ENCODE assay signal across 8 cellular contexts in genomic region chr19:37932985-37933953, GRCh38. TPM values are rescaled to one million over a fixed set of nuclear protein-coding genes. Genes with fewer than 3 reads are reported as not detected.
DNase-seq lines count a peak whose midpoint lies in the region; ATAC-seq and TF ChIP-seq lines count a peak whose summit lies in the region.

No MANE protein-coding gene starts in this region.

- H3K27me3 Mint-ChIP-seq in Calu3 (ENCODE audit: unreplicated experiment) = no peaks in the 10 kb centered on the region
- H3K27me3 Mint-ChIP-seq in activated CD8-positive, alpha-beta memory T cell treated with anti-CD3 and anti-CD28 coated beads, Interleukin-2, amount 10 ng/mL, durations not matched to agents 7 days and 5 days = no peaks in the 10 kb centered on the region
- no peaks in the 10 kb centered on the region for H3K27me3 Mint-ChIP-seq in activated T-helper 1 cell treated with anti-CD3 and anti-CD28 coated beads, Interleukin-12 subunit alpha, Interleukin-12 subunit beta, Interleukin-2, Interleukin-4 antibody, amounts not matched to agents 30 ng/mL and 10 ng/mL and 1 ng/mL, durations not matched to agents 14 hours and 24 hours and 36 hours (ENCODE audit: insufficient read depth)
- H3K27me3 Mint-ChIP-seq in activated naive CD4-positive, alpha-beta T cell treated with anti-CD3 and anti-CD28 coated beads, Interleukin-2, amount 10 ng/mL, durations not matched to agents 7 days and 5 days = no peaks in the 10 kb centered on the region

- dilution Hi-C loops in mammary epithelial cell (cut with HindIII; ENCODE audit: low sequenced_read_pairs) = loop anchor here (5.0 kb wide), 1 partner anchor 44 kb away; no protein-coding TSS in a partner anchor

- CTCF ChIA-PET in Calu3 (lab: Charles Lee) = interaction anchor here (0.6 to 4.1 kb wide), 9 partner anchors 9 to 160 kb away, joined by 3 to 40 read pairs (median 4); partner anchors contain the start of genes SIPA1L3 and WDR87
- CTCF ChIA-PET in mammary epithelial cell (lab: Charles Lee; ENCODE audit: low non-redundant PET) = interaction anchor here (0.5 kb wide), 1 partner anchor 270 kb away, joined by 7 read pairs; no protein-coding TSS in a partner anchor
- CTCF ChIA-PET in activated CD8-positive, alpha-beta memory T cell treated with anti-CD3 and anti-CD28 coated beads, Interleukin-2, amount 10 ng/mL, durations not matched to agents 7 days and 5 days (lab: Charles Lee) = interaction anchor here (0.6 kb wide), 1 partner anchor 1558 kb away, joined by 4 read pairs; no protein-coding TSS in a partner anchor
- CTCF ChIA-PET in activated naive CD4-positive, alpha-beta T cell treated with anti-CD3 and anti-CD28 coated beads, Interleukin-2, amount 10 ng/mL, durations not matched to agents 7 days and 5 days (lab: Charles Lee) = no interaction called here

- H3K27ac ChIP-seq in mammary epithelial cell (ENCODE audit: insufficient read depth, low read depth, low read length) = peak overlapping the region; percentile 72
- H3K27ac ChIP-seq in muscle layer of duodenum (ENCODE audit: low read length) = peak overlapping the region; percentile 72

- H2AFZ ChIP-seq in mammary epithelial cell (ENCODE audit: low read depth, low read length) = peak overlapping the region; percentile 57

- H3K79me2 ChIP-seq in mammary epithelial cell (ENCODE audit: insufficient read depth, low read length) = peaks cover 73% of the 10 kb centered on the region

- peak overlapping the region; percentile 67 for H3K4me2 ChIP-seq in mammary epithelial cell (ENCODE audit: insufficient read depth, low read depth, low read length)

- intact Hi-C loops in Calu3 (cut with micrococcal nuclease; ENCODE audit: unreplicated experiment) = loop anchor here (2.0 kb wide), 1 partner anchor 26 kb away; the partner anchor contains the start of genes SIPA1L3 and WDR87
- intact Hi-C loops in mammary epithelial cell (cut with micrococcal nuclease) = loop anchor here (2.0 to 5.0 kb wide), 3 partner anchors 26 to 58 kb away; partner anchors contain the start of genes SIPA1L3 and WDR87
- intact Hi-C loops in activated T-helper 1 cell treated with anti-CD3 and anti-CD28 coated beads, Interleukin-12 subunit alpha, Interleukin-12 subunit beta, Interleukin-2, Interleukin-4 antibody, amounts not matched to agents 30 ng/mL and 10 ng/mL and 1 ng/mL, durations not matched to agents 14 hours and 24 hours and 36 hours (cut with micrococcal nuclease) = no loop called here

- H3K4me1 Mint-ChIP-seq in Calu3 (ENCODE audit: low read depth, unreplicated experiment) = peaks cover 71% of the 10 kb centered on the region
- no peaks in the 10 kb centered on the region for H3K4me1 Mint-ChIP-seq in activated CD8-positive, alpha-beta memory T cell treated with anti-CD3 and anti-CD28 coated beads, Interleukin-2, amount 10 ng/mL, durations not matched to agents 7 days and 5 days
- no peaks in the 10 kb centered on the region for H3K4me1 Mint-ChIP-seq in activated T-helper 1 cell treated with anti-CD3 and anti-CD28 coated beads, Interleukin-12 subunit alpha, Interleukin-12 subunit beta, Interleukin-2, Interleukin-4 antibody, amounts not matched to agents 30 ng/mL and 10 ng/mL and 1 ng/mL, durations not matched to agents 14 hours and 24 hours and 36 hours (ENCODE audit: low read depth)
- H3K4me1 Mint-ChIP-seq in activated naive CD4-positive, alpha-beta T cell treated with anti-CD3 and anti-CD28 coated beads, Interleukin-2, amount 10 ng/mL, durations not matched to agents 7 days and 5 days = peaks cover 3% of the 10 kb centered on the region

- peak overlapping the region; percentile 91 for H3K27ac Mint-ChIP-seq in Calu3 (ENCODE audit: unreplicated experiment)
- H3K27ac Mint-ChIP-seq in activated CD8-positive, alpha-beta memory T cell treated with anti-CD3 and anti-CD28 coated beads, Interleukin-2, amount 10 ng/mL, durations not matched to agents 7 days and 5 days = no peak overlapping the region
- H3K27ac Mint-ChIP-seq in activated T-helper 1 cell treated with anti-CD3 and anti-CD28 coated beads, Interleukin-12 subunit alpha, Interleukin-12 subunit beta, Interleukin-2, Interleukin-4 antibody, amounts not matched to agents 30 ng/mL and 10 ng/mL and 1 ng/mL, durations not matched to agents 14 hours and 24 hours and 36 hours = no peak overlapping the region
- H3K27ac Mint-ChIP-seq in activated naive CD4-positive, alpha-beta T cell treated with anti-CD3 and anti-CD28 coated beads, Interleukin-2, amount 10 ng/mL, durations not matched to agents 7 days and 5 days = no peak overlapping the region

- H3K36me3 ChIP-seq in mammary epithelial cell (ENCODE audit: insufficient read depth, low read length) (no peaks in the 10 kb centered on the region), muscle layer of duodenum (ENCODE audit: control insufficient read depth in 1 of 2, insufficient read depth in 2 of 2, low read length in 2 of 2) (peaks cover 0 to 8% of the 10 kb centered on the region in 2 donors)

- H3K4me1 ChIP-seq in mammary epithelial cell (ENCODE audit: insufficient read depth, low read length) (peaks cover 48% of the 10 kb centered on the region), muscle layer of duodenum (ENCODE audit: control insufficient read depth in 1 of 2, insufficient read depth in 2 of 2, low read length in 2 of 2) (peaks cover 8 to 10% of the 10 kb centered on the region in 2 donors)

- in situ Hi-C loops in mammary epithelial cell (cut with MboI; ENCODE audit: low sequenced_read_pairs in 2 of 2) = no loop called here

- no peaks in the 10 kb centered on the region for H4K20me1 ChIP-seq in mammary epithelial cell (ENCODE audit: insufficient read depth, low read length)

- no peak for ATAC-seq in HG02610 (IDR thresholded peaks at IDR 0.05; ENCODE audit: unreplicated experiment)
- ATAC-seq in activated CD8-positive, alpha-beta memory T cell treated with anti-CD3 and anti-CD28 coated beads, Interleukin-2, amount 10 ng/mL, durations not matched to agents 7 days and 5 days = no peak

- peak overlapping the region; percentile 41 for H3K9ac ChIP-seq in mammary epithelial cell (ENCODE audit: insufficient read depth, low read length)

- H3K9me3 ChIP-seq in mammary epithelial cell (replicated peaks; ENCODE audit: insufficient read depth, low read length) (peaks cover 5% of the 10 kb centered on the region), muscle layer of duodenum (ENCODE audit: control insufficient read depth in 1 of 2, low read length in 2 of 2) (peaks cover 6 to 10% of the 10 kb centered on the region in 2 donors)

- DNase-seq in Calu3 (peak; percentile 83), MV-4-11 (lab: John Stamatoyannopoulos, UW) (peak; percentile 39), mammary epithelial cell (peak; percentile 70)
- DNase-seq in activated CD8-positive, alpha-beta memory T cell treated with anti-CD3 and anti-CD28 coated beads, Interleukin-2, amount 10 ng/mL, durations not matched to agents 7 days and 5 days = no peak
- no peak for DNase-seq in activated T-helper 1 cell treated with anti-CD3 and anti-CD28 coated beads, Interleukin-12 subunit alpha, Interleukin-12 subunit beta, Interleukin-2, Interleukin-4 antibody, amounts not matched to agents 30 ng/mL and 10 ng/mL and 1 ng/mL, durations not matched to agents 14 hours and 24 hours and 36 hours (ENCODE audit: low spot score)
- DNase-seq in activated naive CD4-positive, alpha-beta T cell treated with anti-CD3 and anti-CD28 coated beads, Interleukin-2, amount 10 ng/mL, durations not matched to agents 7 days and 5 days = no peak

- no peaks in the 10 kb centered on the region for H3K27me3 ChIP-seq in mammary epithelial cell (ENCODE audit: insufficient read depth, low read length)
- no peaks in the 10 kb centered on the region for H3K27me3 ChIP-seq in muscle layer of duodenum (ENCODE audit: low read depth, low read length)

- BruUV-seq in Calu3 (replicated peaks; lab: Mats Ljungman, UMichigan) (no TSS peak), mammary epithelial cell (replicated peaks; lab: Mats Ljungman, UMichigan) (no TSS peak)

- H3K36me3 Mint-ChIP-seq in Calu3 (ENCODE audit: insufficient read depth, unreplicated experiment) = peaks cover 34% of the 10 kb centered on the region
- peaks cover 14% of the 10 kb centered on the region for H3K36me3 Mint-ChIP-seq in activated CD8-positive, alpha-beta memory T cell treated with anti-CD3 and anti-CD28 coated beads, Interleukin-2, amount 10 ng/mL, durations not matched to agents 7 days and 5 days
- H3K36me3 Mint-ChIP-seq in activated T-helper 1 cell treated with anti-CD3 and anti-CD28 coated beads, Interleukin-12 subunit alpha, Interleukin-12 subunit beta, Interleukin-2, Interleukin-4 antibody, amounts not matched to agents 30 ng/mL and 10 ng/mL and 1 ng/mL, durations not matched to agents 14 hours and 24 hours and 36 hours (ENCODE audit: low read depth) = peaks cover 3% of the 10 kb centered on the region
- H3K36me3 Mint-ChIP-seq in activated naive CD4-positive, alpha-beta T cell treated with anti-CD3 and anti-CD28 coated beads, Interleukin-2, amount 10 ng/mL, durations not matched to agents 7 days and 5 days = peaks cover 8% of the 10 kb centered on the region

- no peaks in the 10 kb centered on the region for H3K9me3 Mint-ChIP-seq in Calu3 (ENCODE audit: low read depth, unreplicated experiment)
- H3K9me3 Mint-ChIP-seq in activated CD8-positive, alpha-beta memory T cell treated with anti-CD3 and anti-CD28 coated beads, Interleukin-2, amount 10 ng/mL, durations not matched to agents 7 days and 5 days (ENCODE audit: low read depth) = peaks cover 12% of the 10 kb centered on the region
- H3K9me3 Mint-ChIP-seq in activated T-helper 1 cell treated with anti-CD3 and anti-CD28 coated beads, Interleukin-12 subunit alpha, Interleukin-12 subunit beta, Interleukin-2, Interleukin-4 antibody, amounts not matched to agents 30 ng/mL and 10 ng/mL and 1 ng/mL, durations not matched to agents 14 hours and 24 hours and 36 hours = peaks cover 33% of the 10 kb centered on the region
- H3K9me3 Mint-ChIP-seq in activated naive CD4-positive, alpha-beta T cell treated with anti-CD3 and anti-CD28 coated beads, Interleukin-2, amount 10 ng/mL, durations not matched to agents 7 days and 5 days = peaks cover 21% of the 10 kb centered on the region

- H3K4me3 ChIP-seq in mammary epithelial cell (replicated peaks in 1 of 3; ENCODE audit: insufficient read depth in 1 of 3, low read depth in 2 of 3, low read length in 3 of 3) = peak overlapping the region in 2 of 3 experiments; percentile 6 to 27
- peak overlapping the region in 1 of 2 donors; percentile 47 for H3K4me3 ChIP-seq in muscle layer of duodenum (ENCODE audit: low read depth in 1 of 2, low read length in 2 of 2)

- TF ChIP-seq CTCF in Calu3 (IDR thresholded peaks at IDR 0.05; ENCODE audit: unreplicated experiment) = no peak
- no peak for TF ChIP-seq CTCF in mammary epithelial cell (conservative IDR thresholded peaks at IDR 0.05 in 1 of 2, IDR thresholded peaks at IDR 0.05 in 1 of 2; ENCODE audit: extremely low read depth in 1 of 2, insufficient read depth in 1 of 2, low read depth in 1 of 2, low read length in 2 of 2)

- WGBS in mammary epithelial cell (ENCODE audit: low coverage, missing lambda C conversion rate) = 80% methylated on average over 10 of the region's 12 CpGs

- H3K4me3 Mint-ChIP-seq in Calu3 (ENCODE audit: low read depth, unreplicated experiment) = peak overlapping the region; percentile 93
- H3K4me3 Mint-ChIP-seq in activated CD8-positive, alpha-beta memory T cell treated with anti-CD3 and anti-CD28 coated beads, Interleukin-2, amount 10 ng/mL, durations not matched to agents 7 days and 5 days = no peak overlapping the region
- H3K4me3 Mint-ChIP-seq in activated T-helper 1 cell treated with anti-CD3 and anti-CD28 coated beads, Interleukin-12 subunit alpha, Interleukin-12 subunit beta, Interleukin-2, Interleukin-4 antibody, amounts not matched to agents 30 ng/mL and 10 ng/mL and 1 ng/mL, durations not matched to agents 14 hours and 24 hours and 36 hours = no peak overlapping the region
- H3K4me3 Mint-ChIP-seq in activated naive CD4-positive, alpha-beta T cell treated with anti-CD3 and anti-CD28 coated beads, Interleukin-2, amount 10 ng/mL, durations not matched to agents 7 days and 5 days = no peak overlapping the region

RNA-seq across cellular contexts. Expression of gene SIPA1L3, which starts 26.3 kb away (rescaled TPM):
- 115 and 127 TPM in 2 replicates for total RNA-seq in Calu3 (2022)
- total RNA-seq in mammary epithelial cell = 10 to 100 TPM; 29.3 to 38.5 TPM
- 8.5 TPM for polyA plus RNA-seq in mammary epithelial cell
- 52.1 TPM for polyA minus RNA-seq in mammary epithelial cell
- 10 to 100 TPM; 16.6 to 21.6 TPM for total RNA-seq in activated CD8-positive, alpha-beta memory T cell treated with anti-CD3 and anti-CD28 coated beads, Interleukin-2, amount 10 ng/mL, durations not matched to agents 7 days and 5 days
- 16.7 and 18.4 TPM in 2 replicates for total RNA-seq in activated T-helper 1 cell treated with anti-CD3 and anti-CD28 coated beads, Interleukin-12 subunit alpha, Interleukin-12 subunit beta, Interleukin-2, Interleukin-4 antibody, amounts not matched to agents 30 ng/mL and 10 ng/mL and 1 ng/mL, durations not matched to agents 14 hours and 24 hours and 36 hours

RNA-seq across cellular contexts. Expression of gene WDR87, which starts 26.9 kb away (rescaled TPM):
- total RNA-seq in Calu3 (2022) (not detected in 2 replicates), mammary epithelial cell (not detected)
- polyA plus RNA-seq in mammary epithelial cell = not detected
- not detected for polyA minus RNA-seq in mammary epithelial cell
- not detected for total RNA-seq in activated CD8-positive, alpha-beta memory T cell treated with anti-CD3 and anti-CD28 coated beads, Interleukin-2, amount 10 ng/mL, durations not matched to agents 7 days and 5 days
- total RNA-seq in activated T-helper 1 cell treated with anti-CD3 and anti-CD28 coated beads, Interleukin-12 subunit alpha, Interleukin-12 subunit beta, Interleukin-2, Interleukin-4 antibody, amounts not matched to agents 30 ng/mL and 10 ng/mL and 1 ng/mL, durations not matched to agents 14 hours and 24 hours and 36 hours = not detected in 2 replicates

Comparison
In these comparisons a context has a peak if more than half of its experiments do, and no peak if none do; other contexts are left out.
1. DNase-seq: peak in Calu3 (single experiment), MV-4-11 (single experiment) and mammary epithelial cell (single experiment); none in activated CD8-positive, alpha-beta memory T cell treated with anti-CD3 and anti-CD28 coated beads, Interleukin-2, amount 10 ng/mL, durations not matched to agents 7 days and 5 days (single experiment), activated T-helper 1 cell treated with anti-CD3 and anti-CD28 coated beads, Interleukin-12 subunit alpha, Interleukin-12 subunit beta, Interleukin-2, Interleukin-4 antibody, amounts not matched to agents 30 ng/mL and 10 ng/mL and 1 ng/mL, durations not matched to agents 14 hours and 24 hours and 36 hours (single experiment) and activated naive CD4-positive, alpha-beta T cell treated with anti-CD3 and anti-CD28 coated beads, Interleukin-2, amount 10 ng/mL, durations not matched to agents 7 days and 5 days (single experiment).